In genomic region chr9:14412778-14413177, GRCh38 we compare ENCODE assay signal across 14 cellular contexts.
"Had no signal": no experiment of that assay in that cellular context is flagged by ENCODE, and none has a peak within 500 bp of the region (broad histone marks: within the 10 kb centered on the region; RNA-seq: fewer than 3 reads in every experiment).

No MANE protein-coding gene starts in this region.

- H3K4me1 ChIP-seq: adrenal gland, colonic mucosa, heart left ventricle, upper lobe of left lung had no signal

- H3K4me1 Mint-ChIP-seq: activated CD4-positive, alpha-beta T cell treated with anti-CD3 and anti-CD28 coated beads, Interleukin-2, amount 10 ng/mL, durations not matched to agents 7 days and 5 days; activated T-helper 17 cell treated with anti-CD3 and anti-CD28 coated beads, Interleukin-2, amount 50 U/mL, for 72 hours; naive thymus-derived CD4-positive, alpha-beta T cell had no signal

- H3K9me3 Mint-ChIP-seq: activated CD4-positive, alpha-beta T cell treated with anti-CD3 and anti-CD28 coated beads, Interleukin-2, amount 10 ng/mL, durations not matched to agents 7 days and 5 days; activated naive CD4-positive, alpha-beta T cell treated with anti-CD3 and anti-CD28 coated beads for 36 hours; activated T-helper 17 cell treated with anti-CD3 and anti-CD28 coated beads, Interleukin-2, amount 50 U/mL, for 72 hours had no signal

- H3K36me3 Mint-ChIP-seq: naive thymus-derived CD4-positive, alpha-beta T cell had no signal

- ATAC-seq: activated T-helper 17 cell treated with anti-CD3 and anti-CD28 coated beads, Interleukin-2, amount 50 U/mL, for 72 hours; heart left ventricle; naive thymus-derived CD4-positive, alpha-beta T cell had no signal

- H3K27me3 Mint-ChIP-seq: activated CD4-positive, alpha-beta T cell treated with anti-CD3 and anti-CD28 coated beads, Interleukin-2, amount 10 ng/mL, durations not matched to agents 7 days and 5 days; activated T-helper 17 cell treated with anti-CD3 and anti-CD28 coated beads, Interleukin-2, amount 50 U/mL, for 72 hours had no signal

- H3K27me3 ChIP-seq: adrenal gland, colonic mucosa, heart left ventricle, upper lobe of left lung had no signal

- H3K4me3 ChIP-seq: adrenal gland, colonic mucosa, heart left ventricle, upper lobe of left lung had no signal

- H3K36me3 ChIP-seq: adrenal gland, colonic mucosa, heart left ventricle, upper lobe of left lung had no signal

- H3K9me3 ChIP-seq: adrenal gland, colonic mucosa, upper lobe of left lung had no signal

- DNase-seq: activated CD4-positive, alpha-beta T cell treated with anti-CD3 and anti-CD28 coated beads, Interleukin-2, amount 10 ng/mL, durations not matched to agents 7 days and 5 days; activated naive CD4-positive, alpha-beta T cell treated with anti-CD3 and anti-CD28 coated beads for 36 hours; activated T-cell treated with anti-CD3 and anti-CD28 coated beads for 4 hours; adrenal gland; colonic mucosa; effector CD8-positive, alpha-beta T cell; heart left ventricle; naive thymus-derived CD4-positive, alpha-beta T cell; nucleus accumbens; stimulated activated CD4-positive, alpha-beta T cell treated with anti-CD3 and anti-CD28 coated beads, Interleukin-2, amount 100 ng/mL, for 48 hours; stimulated activated naive CD4-positive, alpha-beta T cell treated with Interleukin-2 at 50 U/mL for 16 hours; T-helper 1 cell had no signal

- H3K27ac ChIP-seq: adrenal gland, colonic mucosa, heart left ventricle, upper lobe of left lung had no signal

- H3K27ac Mint-ChIP-seq: activated CD4-positive, alpha-beta T cell treated with anti-CD3 and anti-CD28 coated beads, Interleukin-2, amount 10 ng/mL, durations not matched to agents 7 days and 5 days; activated naive CD4-positive, alpha-beta T cell treated with anti-CD3 and anti-CD28 coated beads for 36 hours; activated T-helper 17 cell treated with anti-CD3 and anti-CD28 coated beads, Interleukin-2, amount 50 U/mL, for 72 hours; naive thymus-derived CD4-positive, alpha-beta T cell had no signal

- H3K4me3 Mint-ChIP-seq: activated CD4-positive, alpha-beta T cell treated with anti-CD3 and anti-CD28 coated beads, Interleukin-2, amount 10 ng/mL, durations not matched to agents 7 days and 5 days; activated naive CD4-positive, alpha-beta T cell treated with anti-CD3 and anti-CD28 coated beads for 36 hours; activated T-helper 17 cell treated with anti-CD3 and anti-CD28 coated beads, Interleukin-2, amount 50 U/mL, for 72 hours; naive thymus-derived CD4-positive, alpha-beta T cell had no signal
